In genomic region chr3:13095408-13095861, GRCh38 we compare ENCODE assay signal across 1 cellular context.
TF ChIP-seq lines count a peak whose summit lies in the region.

No MANE protein-coding gene starts in this region.

TF ChIP-seq in K562, 482 proteins besides CTCF, POLR2A, EP300 and RAD21 (continued from another document):
- TF ChIP-seq ATF2 (CRISPR knock-in tag; IDR thresholded peaks at IDR 0.05) (no peak), JUNB (CRISPR knock-in tag; conservative IDR thresholded peaks at IDR 0.05) (no peak), SPI1 (IDR thresholded peaks at IDR 0.05; ENCODE audit: borderline replicate concordance, low read depth, low read length) (0 out of 2 replicates have a peak, but pooled peaks have one; percentile 9)
- TF ChIP-seq, protein P1, sequence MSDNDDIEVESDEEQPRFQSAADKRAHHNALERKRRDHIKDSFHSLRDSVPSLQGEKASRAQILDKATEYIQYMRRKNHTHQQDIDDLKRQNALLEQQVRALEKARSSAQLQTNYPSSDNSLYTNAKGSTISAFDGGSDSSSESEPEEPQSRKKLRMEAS (CRISPR knock-in tag; IDR thresholded peaks at IDR 0.05), result no peak
